In genomic region chr7:74173491-74173865, GRCh38 we compare ENCODE assay signal across 8 cellular contexts. TPM values are rescaled to one million over a fixed set of nuclear protein-coding genes. Genes with fewer than 3 reads are reported as not detected.
DNase-seq lines count a peak whose midpoint lies in the region; ATAC-seq, FAIRE-seq and TF ChIP-seq lines count a peak whose summit lies in the region.

No MANE protein-coding gene starts in this region.

- peak overlapping the region; percentile 80 for H3K4me3 ChIP-seq in GM08714 (ENCODE audit: low read length)
- H3K4me3 ChIP-seq in Jurkat, Clone E6-1 (ENCODE audit: low read length) = peak overlapping the region; percentile 83
- peak overlapping the region; percentile 59 to 64 for H3K4me3 ChIP-seq in cardiac fibroblast (replicated peaks in 1 of 2; ENCODE audit: low read depth in 2 of 2, low read length in 2 of 2)

- H3K4me3 Mint-ChIP-seq in naive B cell = peak overlapping the region; percentile 80 to 93 (median 86)

- H3K4me1 Mint-ChIP-seq in naive B cell = peaks cover 27 to 43% (median 33%) of the 10 kb centered on the region in 3 donors

- no peaks in the 10 kb centered on the region for H3K36me3 Mint-ChIP-seq in naive B cell

- TF ChIP-seq POLR2A in H54 (IDR thresholded peaks at IDR 0.05; ENCODE audit: low read depth, low read length) = no peak

- no peak for FAIRE-seq in H54 (lab: Jason Lieb, UNC)

- no peak for TF ChIP-seq CTCF in cardiac fibroblast (IDR thresholded peaks at IDR 0.05; ENCODE audit: low read depth, low read length)

- peak in 1 of 2 donors; percentile 1 for ATAC-seq in naive B cell (ENCODE audit: low read depth in 2 of 2)

- H3K9me3 Mint-ChIP-seq in naive B cell = no peaks in the 10 kb centered on the region

- in situ Hi-C loops in KBM-7 (cut with MboI; ENCODE audit: low pct_unique_long_range_greater_than_20kb, low sequenced_read_pairs) = no loop called here

- H3K27me3 Mint-ChIP-seq in naive B cell = no peaks in the 10 kb centered on the region

- no peak for DNase-seq in Jurkat, Clone E6-1 (ENCODE audit: low read depth, low spot score)
- DNase-seq in cardiac fibroblast (ENCODE audit: low read depth in 2 of 2) = no peak
- DNase-seq in naive B cell = no peak
- DNase-seq in KBM-7 = no peak
- DNase-seq in H54 (ENCODE audit: insufficient read length, low spot score) = no peak
- no peak for DNase-seq in stimulated activated CD4-positive, alpha-beta T cell treated with anti-CD3 and anti-CD28 coated beads, Interleukin-1b, Interleukin-23, amount 100 ng/mL, for 48 hours
- DNase-seq in SKM-1 treated with dmso at 0.1 percent for 144 hours (lab: John Stamatoyannopoulos, UW; ENCODE audit: unreplicated experiment) = no peak

- H3K27ac Mint-ChIP-seq in naive B cell = peak overlapping the region in 5 of 6 donors; percentile 55 to 100 (median 90)

RNA-seq across cellular contexts. Expression of gene EIF4H, which starts 0.7 kb away (rescaled TPM):
- 294 TPM for polyA plus RNA-seq in Jurkat, Clone E6-1 (2012; ENCODE audit: insufficient read depth, insufficient read length)
- 100 to 1,000 TPM; 185 to 247 (median 209) TPM for polyA plus RNA-seq in naive B cell (ENCODE audit: low read depth in 6 of 6)

RNA-seq across cellular contexts. Expression of gene LAT2, which starts 36.3 kb away (rescaled TPM):
- polyA plus RNA-seq in Jurkat, Clone E6-1 (2012; ENCODE audit: insufficient read depth, insufficient read length) = 2.2 TPM
- 100 to 1,000 TPM; 394 to 597 (median 466) TPM for polyA plus RNA-seq in naive B cell (ENCODE audit: low read depth in 6 of 6)
